Comparison of ENCODE assay signal across 14 cellular contexts in the genomic region with DNA sequence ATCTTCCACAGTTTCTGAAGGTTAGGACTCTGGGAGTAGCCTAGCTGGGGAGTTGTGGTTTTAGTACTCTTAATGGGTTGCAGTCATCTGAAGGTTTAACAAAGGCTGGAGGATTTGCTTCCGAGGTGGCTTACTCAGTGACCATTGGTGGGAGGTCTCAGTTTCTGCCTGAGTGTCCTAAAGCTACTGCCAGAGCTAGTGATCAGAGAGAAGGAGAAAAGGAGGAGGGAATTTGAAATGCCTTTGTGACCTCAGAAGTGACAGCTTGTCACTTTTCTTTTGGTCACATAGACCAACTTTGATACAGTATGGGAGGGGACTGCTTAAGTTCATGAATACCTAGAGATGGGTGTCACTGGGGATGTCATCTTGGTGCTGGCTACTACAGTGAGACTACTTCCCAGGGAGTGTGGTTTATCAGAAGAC. TPM values are rescaled to one million over a fixed set of nuclear protein-coding genes. Genes with fewer than 3 reads are reported as not detected.
DNase-seq lines count a peak whose midpoint lies in the region; ATAC-seq and TF ChIP-seq lines count a peak whose summit lies in the region.
"Had no signal": no experiment of that assay in that cellular context is flagged by ENCODE, and none has a peak within 500 bp of the region (broad histone marks: within the 10 kb centered on the region; RNA-seq: fewer than 3 reads in every experiment).

No MANE protein-coding gene starts in this region.

- CTCF ChIA-PET in activated CD4-positive, alpha-beta T cell treated with anti-CD3 and anti-CD28 coated beads, Interleukin-2, amount 10 ng/mL, durations not matched to agents 7 days and 5 days (lab: Charles Lee), result interaction anchor here (0.6 to 2.0 kb wide), 4 partner anchors 10 to 1289 kb away, joined by 3 to 8 read pairs (median 5); no protein-coding TSS in a partner anchor
- CTCF ChIA-PET in SK-N-SH (lab: Yijun Ruan, JAX), result interaction anchor here (1.0 to 3.3 kb wide), 2 partner anchors 40 to 159 kb away, joined by 3 to 9 read pairs; no protein-coding TSS in a partner anchor

- no peaks in the 10 kb centered on the region for H3K36me3 ChIP-seq in SK-N-SH (replicated peaks in 1 of 2; ENCODE audit: control insufficient read depth in 1 of 2, insufficient read depth in 2 of 2, low read length in 1 of 2)
- H3K36me3 ChIP-seq: colonic mucosa, heart left ventricle had no signal

- no peak for TF ChIP-seq CTCF in SK-N-SH (IDR thresholded peaks at IDR 0.05)

- peaks cover 60% of the 10 kb centered on the region for H3K4me1 Mint-ChIP-seq in activated CD4-positive, alpha-beta T cell treated with anti-CD3 and anti-CD28 coated beads, Interleukin-2, amount 10 ng/mL, durations not matched to agents 7 days and 5 days
- H3K4me1 Mint-ChIP-seq in central memory CD8-positive, alpha-beta T cell, result peaks cover 73% of the 10 kb centered on the region

- no peak overlapping the region for H2AFZ ChIP-seq in SK-N-SH (ENCODE audit: low read depth)

- POLR2A ChIA-PET in activated CD4-positive, alpha-beta T cell treated with anti-CD3 and anti-CD28 coated beads, Interleukin-2, amount 10 ng/mL, durations not matched to agents 7 days and 5 days (lab: Charles Lee), result no interaction called here
- POLR2A ChIA-PET in SK-N-SH (lab: Yijun Ruan, JAX), result no interaction called here

- intact Hi-C loops in sciatic nerve (cut with DNase I), result no loop called here

- peaks cover 60% of the 10 kb centered on the region for H3K79me2 ChIP-seq in SK-N-SH (ENCODE audit: insufficient read depth)

- H3F3A ChIP-seq in SK-N-SH (replicated peaks; ENCODE audit: insufficient read depth), result peaks cover 31% of the 10 kb centered on the region

- H3K27ac Mint-ChIP-seq in activated CD4-positive, alpha-beta T cell treated with anti-CD3 and anti-CD28 coated beads, Interleukin-2, amount 10 ng/mL, durations not matched to agents 7 days and 5 days, result peak overlapping the region; percentile 14
- H3K27ac Mint-ChIP-seq in central memory CD8-positive, alpha-beta T cell (ENCODE audit: low read depth), result peak overlapping the region; percentile 56

- no peaks in the 10 kb centered on the region for H3K9me3 Mint-ChIP-seq in activated CD4-positive, alpha-beta T cell treated with anti-CD3 and anti-CD28 coated beads, Interleukin-2, amount 10 ng/mL, durations not matched to agents 7 days and 5 days
- no peaks in the 10 kb centered on the region for H3K9me3 Mint-ChIP-seq in central memory CD8-positive, alpha-beta T cell

- H3K4me3 ChIP-seq in SK-N-SH (ENCODE audit: low read depth in 2 of 2, low read length in 1 of 2), result no peak overlapping the region
- H3K4me3 ChIP-seq: colonic mucosa, heart left ventricle had no signal

- H3K36me3 Mint-ChIP-seq in activated CD4-positive, alpha-beta T cell treated with anti-CD3 and anti-CD28 coated beads, Interleukin-2, amount 10 ng/mL, durations not matched to agents 7 days and 5 days (ENCODE audit: low read depth), result peaks cover 32% of the 10 kb centered on the region
- H3K36me3 Mint-ChIP-seq in central memory CD8-positive, alpha-beta T cell (ENCODE audit: insufficient read depth), result peaks cover 8% of the 10 kb centered on the region

- no peak for TF ChIP-seq EP300 in SK-N-SH (IDR thresholded peaks at IDR 0.05; ENCODE audit: borderline replicate concordance in 1 of 2, low read depth in 1 of 2, low read length in 1 of 2)

- H3K9me2 ChIP-seq in SK-N-SH, result no peaks in the 10 kb centered on the region

- H3K4me1 ChIP-seq in SK-N-SH (ENCODE audit: control insufficient read depth in 1 of 2, insufficient read depth in 2 of 2, low read depth in 1 of 2, low read length in 1 of 2), result peaks cover 4 to 25% of the 10 kb centered on the region in 2 experiments; a peak in 3 of 4 replicates
- H3K4me1 ChIP-seq: colonic mucosa had no signal

- 86% methylated on average over 1 of the region's 1 CpG for WGBS in SK-N-SH (ENCODE audit: low lambda C conversion rate)

- H3K27me3 Mint-ChIP-seq in activated CD4-positive, alpha-beta T cell treated with anti-CD3 and anti-CD28 coated beads, Interleukin-2, amount 10 ng/mL, durations not matched to agents 7 days and 5 days, result no peaks in the 10 kb centered on the region
- no peaks in the 10 kb centered on the region for H3K27me3 Mint-ChIP-seq in central memory CD8-positive, alpha-beta T cell

- H3K27ac ChIP-seq in SK-N-SH (ENCODE audit: low read depth in 2 of 2, low read length in 1 of 2), result no peak overlapping the region
- H3K27ac ChIP-seq: colonic mucosa, heart left ventricle, KMS-11 had no signal

- no peaks in the 10 kb centered on the region for H3K9me3 ChIP-seq in SK-N-SH
- H3K9me3 ChIP-seq: colonic mucosa, heart left ventricle had no signal

- no peak overlapping the region for H3K4me3 Mint-ChIP-seq in activated CD4-positive, alpha-beta T cell treated with anti-CD3 and anti-CD28 coated beads, Interleukin-2, amount 10 ng/mL, durations not matched to agents 7 days and 5 days
- H3K4me3 Mint-ChIP-seq in central memory CD8-positive, alpha-beta T cell, result no peak overlapping the region

- H3K4me2 ChIP-seq in SK-N-SH, result no peak overlapping the region
- H3K4me2 ChIP-seq: KMS-11 had no signal

- no peaks in the 10 kb centered on the region for H3K27me3 ChIP-seq in SK-N-SH (ENCODE audit: insufficient read depth)
- H3K27me3 ChIP-seq: colonic mucosa, heart left ventricle had no signal

- no peak overlapping the region for H3K9ac ChIP-seq in SK-N-SH
- H3K9ac ChIP-seq: KMS-11 had no signal

- DNase-seq in activated CD4-positive, alpha-beta T cell treated with anti-CD3 and anti-CD28 coated beads, Interleukin-2, amount 10 ng/mL, durations not matched to agents 7 days and 5 days, result no peak
- DNase-seq in activated CD4-positive, alpha-beta T cell treated with anti-CD3 and anti-CD28 coated beads for 1 hour, result no peak
- DNase-seq in M059J (ENCODE audit: low read depth), result peak; percentile 92
- no peak for DNase-seq in central memory CD8-positive, alpha-beta T cell (ENCODE audit: low spot score in 2 of 2)
- DNase-seq in sciatic nerve (ENCODE audit: low spot score), result no peak
- no peak for DNase-seq in SK-N-SH
- DNase-seq in activated CD4-positive, CD25-positive, alpha-beta regulatory T cell treated with anti-CD3 and anti-CD28 coated beads, Interleukin-2, amount 50 U/mL, for 72 hours, result no peak
- DNase-seq: colonic mucosa, midbrain, NCI-H2227 treated with DMSO at 0.1 percent for 48 hours, SHP77 treated with DMSO at 0.1 percent for 48 hours had no signal

- TF ChIP-seq RAD21 in SK-N-SH (IDR thresholded peaks at IDR 0.05; ENCODE audit: low read length), result no peak

- ATAC-seq in central memory CD8-positive, alpha-beta T cell (replicated peaks; ENCODE audit: extremely low read depth, poor library complexity, severe bottlenecking), result peak; percentile 46
- ATAC-seq in sciatic nerve, result peak; percentile 17
- no peak for ATAC-seq in GM19023 (IDR thresholded peaks at IDR 0.05; ENCODE audit: unreplicated experiment)
- ATAC-seq: heart left ventricle had no signal

- no peaks in the 10 kb centered on the region for H4K20me1 ChIP-seq in SK-N-SH (ENCODE audit: insufficient read depth)

TF ChIP-seq in SK-N-SH, 30 proteins besides CTCF, POLR2A, EP300 and RAD21:
- TF ChIP-seq ELF1 (IDR thresholded peaks at IDR 0.05) (no peak), GABPA (IDR thresholded peaks at IDR 0.05; ENCODE audit: low read depth) (no peak), TCF12 (IDR thresholded peaks at IDR 0.05) (no peak), YY1 (IDR thresholded peaks at IDR 0.05; ENCODE audit: low read depth) (no peak), PBX3 (IDR thresholded peaks at IDR 0.05) (no peak), MEF2A (IDR thresholded peaks at IDR 0.05; ENCODE audit: borderline replicate concordance, low read depth) (no peak), USF1 (IDR thresholded peaks at IDR 0.05; ENCODE audit: borderline replicate concordance, low read depth) (no peak), USF2 (IDR thresholded peaks at IDR 0.05; ENCODE audit: borderline replicate concordance, low read depth, low read length) (no peak), RXRA (IDR thresholded peaks at IDR 0.05; ENCODE audit: borderline replicate concordance, low read depth) (no peak)
TF ChIP-seq in SK-N-SH: peak in this region for 0.

RNA-seq across cellular contexts. Expression of gene NCOA3, which starts 41.3 kb away (rescaled TPM):
- 10 to 100 TPM; 59.1 to 70.6 TPM for total RNA-seq in activated CD4-positive, alpha-beta T cell treated with anti-CD3 and anti-CD28 coated beads, Interleukin-2, amount 10 ng/mL, durations not matched to agents 7 days and 5 days
- total RNA-seq in M059J (2014; rRNA removed; shearing (Covaris generic)), result 23.4 and 35.6 TPM in 2 replicates
- 49.3 TPM for total RNA-seq in sciatic nerve
- 5.8 and 8.3 TPM in 2 replicates for polyA plus RNA-seq in SK-N-SH (2012; rRNA removed)
- polyA plus RNA-seq in SK-N-SH (2012; cell fraction: cytosol; rRNA removed), result 6.4 and 6.7 TPM in 2 replicates
- 7.1 and 13.0 TPM in 2 replicates for polyA plus RNA-seq in SK-N-SH (2012; cell fraction: nucleus; rRNA removed)
